ENCODE assay signal across 40 cellular contexts in genomic region chr11:113369411-113369810, GRCh38. TPM values are rescaled to one million over a fixed set of nuclear protein-coding genes. Genes with fewer than 3 reads are reported as not detected.
A peak's percentile ranks its signal among the peaks of the same experiment; 100 is the strongest.
DNase-seq lines count a peak whose midpoint lies in the region; ATAC-seq and TF ChIP-seq lines count a peak whose summit lies in the region.
"Had no signal": no experiment of that assay in that cellular context is flagged by ENCODE, and none has a peak within 500 bp of the region (broad histone marks: within the 10 kb centered on the region; RNA-seq: fewer than 3 reads in every experiment).

No MANE protein-coding gene starts in this region.

- no peak overlapping the region for H3K56ac ChIP-seq in mesendoderm (ENCODE audit: low read length)

- H3K27me3 Mint-ChIP-seq in MCF 10A (ENCODE audit: insufficient read depth, unreplicated experiment) (no peaks in the 10 kb centered on the region), endodermal cell (ENCODE audit: insufficient read depth) (peaks cover 66% of the 10 kb centered on the region)
- H3K27me3 Mint-ChIP-seq: B cell; CD4-positive, alpha-beta memory T cell; CD4-positive, alpha-beta T cell; CD4-positive, CD25-positive, alpha-beta regulatory T cell; CD8-positive, alpha-beta memory T cell had no signal

- H3K27me3 ChIP-seq in mammary epithelial cell (ENCODE audit: insufficient read depth, low read length), result no peaks in the 10 kb centered on the region
- peaks cover 44% of the 10 kb centered on the region for H3K27me3 ChIP-seq in endodermal cell (ENCODE audit: control insufficient read depth, insufficient read depth, low read length, poor library complexity, severe bottlenecking)
- no peaks in the 10 kb centered on the region for H3K27me3 ChIP-seq in mesendoderm (ENCODE audit: insufficient read depth, low read length, poor library complexity)
- H3K27me3 ChIP-seq: BE2C had no signal

- no peak overlapping the region for H4K8ac ChIP-seq in mesendoderm (ENCODE audit: low read depth, low read length)

- H3K4me1 Mint-ChIP-seq in MCF 10A (ENCODE audit: insufficient read depth, unreplicated experiment) (peaks cover 26% of the 10 kb centered on the region), endodermal cell (peaks cover 48% of the 10 kb centered on the region)
- H3K4me1 Mint-ChIP-seq in stimulated activated effector memory CD8-positive, alpha-beta T cell treated with anti-CD3 and anti-CD28 coated beads, Interleukin-12 subunit alpha, Interleukin-12 subunit beta, amount 100 ng/mL, for 72 hours, result peaks cover 15% of the 10 kb centered on the region
- H3K4me1 Mint-ChIP-seq: B cell, CD14-positive monocyte had no signal

- H3K27ac ChIP-seq in mammary epithelial cell (ENCODE audit: insufficient read depth, low read depth, low read length) (no peak overlapping the region), endodermal cell (ENCODE audit: low read depth, low read length) (no peak overlapping the region), mesendoderm (ENCODE audit: low read depth, low read length) (no peak overlapping the region)
- H3K27ac ChIP-seq: 22Rv1; A549; BLaER1; BLaER1 treated with 17β-estradiol and CSF1 and Interleukin-3, amounts not matched to agents 10 nM and 100 nM; C4-2B had no signal

- H3K79me1 ChIP-seq in mesendoderm (ENCODE audit: low read length), result no peaks in the 10 kb centered on the region

- H2AK5ac ChIP-seq in mesendoderm (ENCODE audit: low read length), result no peak overlapping the region

- no peak overlapping the region for H3K4me2 ChIP-seq in mammary epithelial cell (ENCODE audit: insufficient read depth, low read depth, low read length)
- H3K4me2 ChIP-seq in mesendoderm (ENCODE audit: low read length), result no peak overlapping the region
- H3K4me2 ChIP-seq: A549; BLaER1; BLaER1 treated with 17β-estradiol and CSF1 and Interleukin-3, amounts not matched to agents 10 nM and 100 nM had no signal

- no peak overlapping the region for H3K23ac ChIP-seq in mesendoderm (ENCODE audit: low read length)

- H3K9ac ChIP-seq in mammary epithelial cell (ENCODE audit: insufficient read depth, low read length) (no peak overlapping the region), endodermal cell (ENCODE audit: extremely low read depth, low read length, poor library complexity, severe bottlenecking) (no peak overlapping the region), mesendoderm (ENCODE audit: low read length) (no peak overlapping the region)
- H3K9ac ChIP-seq: BLaER1; BLaER1 treated with 17β-estradiol and CSF1 and Interleukin-3, amounts not matched to agents 10 nM and 100 nM had no signal

- peak overlapping the region; percentile 75 for H3K27ac Mint-ChIP-seq in MCF 10A (ENCODE audit: low read depth, unreplicated experiment)
- H3K27ac Mint-ChIP-seq in endodermal cell, result peak overlapping the region; percentile 89
- H3K27ac Mint-ChIP-seq in stimulated activated effector memory CD8-positive, alpha-beta T cell treated with anti-CD3 and anti-CD28 coated beads, Interleukin-12 subunit alpha, Interleukin-12 subunit beta, amount 100 ng/mL, for 72 hours, result peak overlapping the region; percentile 38
- H3K27ac Mint-ChIP-seq: B cell; CD14-positive monocyte; CD4-positive, alpha-beta T cell; CD8-positive, alpha-beta memory T cell; CD8-positive, alpha-beta T cell had no signal

- H3K79me2 ChIP-seq in mammary epithelial cell (ENCODE audit: insufficient read depth, low read length), result no peaks in the 10 kb centered on the region
- no peaks in the 10 kb centered on the region for H3K79me2 ChIP-seq in mesendoderm (ENCODE audit: control insufficient read depth, insufficient read depth, low read length)

- H3K36me3 ChIP-seq in mammary epithelial cell (ENCODE audit: insufficient read depth, low read length) (peaks cover 11% of the 10 kb centered on the region), endodermal cell (ENCODE audit: control insufficient read depth, insufficient read depth, low read length) (no peaks in the 10 kb centered on the region), mesendoderm (ENCODE audit: control insufficient read depth, insufficient read depth, low read length) (no peaks in the 10 kb centered on the region)
- H3K36me3 ChIP-seq: BE2C; BLaER1; BLaER1 treated with 17β-estradiol and CSF1 and Interleukin-3, amounts not matched to agents 10 nM and 100 nM had no signal

- no peak overlapping the region for H4K5ac ChIP-seq in mesendoderm (ENCODE audit: low read length)

- in situ Hi-C loops in mammary epithelial cell (cut with MboI; ENCODE audit: low sequenced_read_pairs in 2 of 2) (no loop called here), GM13977 (cut with MboI; ENCODE audit: low pct_unique_long_range_greater_than_20kb, low sequenced_read_pairs, unreplicated experiment) (no loop called here)

- ATAC-seq in stimulated activated effector memory CD8-positive, alpha-beta T cell treated with anti-CD3 and anti-CD28 coated beads, Interleukin-12 subunit alpha, Interleukin-12 subunit beta, amount 100 ng/mL, for 72 hours, result no peak
- no peak for ATAC-seq in HG03159 (IDR thresholded peaks at IDR 0.05; ENCODE audit: unreplicated experiment)
- ATAC-seq: A549; CD8-positive, alpha-beta T cell had no signal

- no peak overlapping the region for H2BK5ac ChIP-seq in mesendoderm (ENCODE audit: low read length)

- no peaks in the 10 kb centered on the region for H4K20me1 ChIP-seq in mammary epithelial cell (ENCODE audit: insufficient read depth, low read length)
- H4K20me1 ChIP-seq: BLaER1 had no signal

- H3K4me3 ChIP-seq in mammary epithelial cell (replicated peaks in 1 of 3; ENCODE audit: insufficient read depth in 1 of 3, low read depth in 2 of 3, low read length in 3 of 3) (no peak overlapping the region), endodermal cell (ENCODE audit: low read length) (no peak overlapping the region), mesendoderm (ENCODE audit: low read length) (no peak overlapping the region)
- H3K4me3 ChIP-seq: A549; BLaER1; BLaER1 treated with 17β-estradiol and CSF1 and Interleukin-3, amounts not matched to agents 10 nM and 100 nM had no signal

- H3K9me3 Mint-ChIP-seq in MCF 10A (ENCODE audit: unreplicated experiment) (no peaks in the 10 kb centered on the region), endodermal cell (no peaks in the 10 kb centered on the region)
- no peaks in the 10 kb centered on the region for H3K9me3 Mint-ChIP-seq in stimulated activated effector memory CD8-positive, alpha-beta T cell treated with anti-CD3 and anti-CD28 coated beads, Interleukin-12 subunit alpha, Interleukin-12 subunit beta, amount 100 ng/mL, for 72 hours
- H3K9me3 Mint-ChIP-seq: CD4-positive, alpha-beta memory T cell; CD4-positive, alpha-beta T cell; CD4-positive, CD25-positive, alpha-beta regulatory T cell; CD8-positive, alpha-beta memory T cell; CD8-positive, alpha-beta T cell had no signal

- H3K4me1 ChIP-seq in mammary epithelial cell (ENCODE audit: insufficient read depth, low read length) (peaks cover 46% of the 10 kb centered on the region), endodermal cell (ENCODE audit: control insufficient read depth, insufficient read depth, low read length) (peaks cover 18% of the 10 kb centered on the region), mesendoderm (ENCODE audit: control insufficient read depth, low read depth, low read length) (peaks cover 8% of the 10 kb centered on the region)
- H3K4me1 ChIP-seq: A549, BE2C, Caco-2 had no signal

- H3K4me3 Mint-ChIP-seq in MCF 10A (ENCODE audit: unreplicated experiment), result no peak overlapping the region
- H3K4me3 Mint-ChIP-seq in endodermal cell, result peak overlapping the region; percentile 9
- H3K4me3 Mint-ChIP-seq in stimulated activated effector memory CD8-positive, alpha-beta T cell treated with anti-CD3 and anti-CD28 coated beads, Interleukin-12 subunit alpha, Interleukin-12 subunit beta, amount 100 ng/mL, for 72 hours, result no peak overlapping the region
- H3K4me3 Mint-ChIP-seq: B cell; CD14-positive monocyte; CD4-positive, alpha-beta memory T cell; CD4-positive, alpha-beta T cell; CD4-positive, CD25-positive, alpha-beta regulatory T cell; CD8-positive, alpha-beta memory T cell; CD8-positive, alpha-beta T cell had no signal

- CTCF ChIA-PET in MCF 10A (lab: Yijun Ruan, JAX), result no interaction called here
- CTCF ChIA-PET in mammary epithelial cell (lab: Charles Lee; ENCODE audit: low non-redundant PET), result no interaction called here

- dilution Hi-C loops in mammary epithelial cell (cut with HindIII; ENCODE audit: low sequenced_read_pairs), result no loop called here

- H3K18ac ChIP-seq in mesendoderm (ENCODE audit: low read length), result no peak overlapping the region

- BruUV-seq in MCF 10A (replicated peaks; lab: Mats Ljungman, UMichigan), result no TSS peak
- BruUV-seq in mammary epithelial cell (replicated peaks; lab: Mats Ljungman, UMichigan), result no TSS peak

- H2AFZ ChIP-seq in mammary epithelial cell (ENCODE audit: low read depth, low read length), result no peak overlapping the region

- no peak overlapping the region for H2BK120ac ChIP-seq in mesendoderm (ENCODE audit: low read depth, low read length)

- no peak overlapping the region for H2BK15ac ChIP-seq in mesendoderm (replicated peaks; ENCODE audit: low read depth)

- POLR2A ChIA-PET in MCF 10A (lab: Yijun Ruan, JAX), result no interaction called here

- DNase-seq in MCF 10A (ENCODE audit: unreplicated experiment), result no peak
- no peak for DNase-seq in mammary epithelial cell
- DNase-seq in endodermal cell, result peak; percentile 74
- peak; percentile 78 for DNase-seq in mesendoderm
- no peak for DNase-seq in stimulated activated effector memory CD8-positive, alpha-beta T cell treated with anti-CD3 and anti-CD28 coated beads, Interleukin-12 subunit alpha, Interleukin-12 subunit beta, amount 100 ng/mL, for 72 hours (ENCODE audit: low spot score in 2 of 2)
- DNase-seq in GM13977 (ENCODE audit: low spot score), result no peak
- DNase-seq in activated CD4-positive, CD25-positive, alpha-beta regulatory T cell (lab: John Stamatoyannopoulos, UW), result no peak
- DNase-seq: 8988T; ACHN; AML-193; BE2C; C1 segment of cervical spinal cord; Caco-2; Calu3; CD4-positive, alpha-beta memory T cell; CD4-positive, alpha-beta T cell; CD4-positive, CD25-positive, alpha-beta regulatory T cell; CD8-positive, alpha-beta memory T cell; CD8-positive, alpha-beta T cell; COR-L47; DMS 273 treated with DMSO at 0.1 percent for 48 hours; DMS153; DMS53; DMS79; DMS79 treated with DMSO at 0.1 percent for 48 hours; DND-41; EL had no signal

- WGBS in mammary epithelial cell (ENCODE audit: low coverage, missing lambda C conversion rate), result 74% methylated on average over 3 of the region's 3 CpGs
- WGBS in endodermal cell (ENCODE audit: insufficient coverage in 1 of 2, insufficient read length in 1 of 2), 2 experiments, result 38% methylated on average over 3 of the region's 3 CpGs; no CpG with 5 or more reads in 1 of the 2 experiments
- no CpG with 5 or more reads among the region's 3 CpGs for WGBS in mesendoderm (ENCODE audit: extremely low coverage, insufficient coverage, low lambda C conversion rate)

- no peak for TF ChIP-seq CTCF in MCF 10A (IDR thresholded peaks at IDR 0.05; ENCODE audit: unreplicated experiment)
- TF ChIP-seq CTCF in mammary epithelial cell (conservative IDR thresholded peaks at IDR 0.05 in 1 of 2, IDR thresholded peaks at IDR 0.05 in 1 of 2; ENCODE audit: extremely low read depth in 1 of 2, insufficient read depth in 1 of 2, low read depth in 1 of 2, low read length in 2 of 2), result no peak
- no peak for TF ChIP-seq CTCF in endodermal cell (conservative IDR thresholded peaks at IDR 0.05)
- TF ChIP-seq CTCF in GM13977 (IDR thresholded peaks at IDR 0.05; ENCODE audit: extremely low read depth, insufficient read depth, missing control alignments), result no peak

- H3K36me3 Mint-ChIP-seq in MCF 10A (ENCODE audit: insufficient read depth, unreplicated experiment) (peaks cover 24% of the 10 kb centered on the region), endodermal cell (ENCODE audit: low read depth) (peaks cover 4% of the 10 kb centered on the region)
- H3K36me3 Mint-ChIP-seq in stimulated activated effector memory CD8-positive, alpha-beta T cell treated with anti-CD3 and anti-CD28 coated beads, Interleukin-12 subunit alpha, Interleukin-12 subunit beta, amount 100 ng/mL, for 72 hours, result peaks cover 5% of the 10 kb centered on the region
- H3K36me3 Mint-ChIP-seq: CD14-positive monocyte had no signal

- H3K9me3 ChIP-seq in mammary epithelial cell (replicated peaks; ENCODE audit: insufficient read depth, low read length) (no peaks in the 10 kb centered on the region), endodermal cell (ENCODE audit: control insufficient read depth, low read length) (no peaks in the 10 kb centered on the region)
- H3K9me3 ChIP-seq: A549; BE2C; BLaER1; BLaER1 treated with 17β-estradiol and CSF1 and Interleukin-3, amounts not matched to agents 10 nM and 100 nM; Caco-2 had no signal

- H3K4ac ChIP-seq in mesendoderm (ENCODE audit: low read depth, low read length), result no peak overlapping the region

- intact Hi-C loops in MCF 10A (cut with micrococcal nuclease) (no loop called here), mammary epithelial cell (cut with micrococcal nuclease) (no loop called here)

RNA-seq across cellular contexts. Expression of gene ANKK1, which starts 18.2 kb away (rescaled TPM):
- total RNA-seq in MCF 10A (2022) (0.47 and 1.3 TPM in 2 replicates), mammary epithelial cell (1 to 10 TPM; 1.5 to 2.3 TPM), endodermal cell (not detected)
- polyA plus RNA-seq in mammary epithelial cell, result 2.5 TPM
- 4.5 TPM for polyA minus RNA-seq in mammary epithelial cell
- 0.11 TPM for polyA plus RNA-seq in endodermal cell (2013, experiment 1 of 2)
- polyA plus RNA-seq in endodermal cell (2013, experiment 2 of 2), result 0.17 TPM
- 0.04 TPM for polyA plus RNA-seq in mesendoderm (2013, experiment 1 of 2)
- 0.04 TPM for polyA plus RNA-seq in mesendoderm (2013, experiment 2 of 2)
- total RNA-seq: A172, Daoy had no signal
- polyA plus RNA-seq: AG04450, BJ had no signal

RNA-seq across cellular contexts. Expression of gene TTC12, which starts 55.0 kb away (rescaled TPM):
- 30.5 and 41.3 TPM in 2 replicates for total RNA-seq in MCF 10A (2022)
- 10 to 100 TPM; 32.5 to 36.5 TPM for total RNA-seq in mammary epithelial cell
- polyA plus RNA-seq in mammary epithelial cell, result 23.8 TPM
- polyA minus RNA-seq in mammary epithelial cell, result 98.7 TPM
- total RNA-seq in endodermal cell, result 10 to 100 TPM; 19.5 to 26.7 TPM
- polyA plus RNA-seq in endodermal cell (2013, experiment 1 of 2), result 10.1 TPM
- polyA plus RNA-seq in endodermal cell (2013, experiment 2 of 2), result 12.0 TPM
- polyA plus RNA-seq in mesendoderm (2013, experiment 1 of 2), result 5.7 TPM
- polyA plus RNA-seq in mesendoderm (2013, experiment 2 of 2), result 5.0 TPM
- total RNA-seq: A673 had no signal

Comparison
In these comparisons a context has a peak if more than half of its experiments do, and no peak if none do; other contexts are left out.
1. DNase-seq: peak in endodermal cell (single experiment) and mesendoderm (single experiment); none in MCF 10A (single experiment), mammary epithelial cell (single experiment), stimulated activated effector memory CD8-positive, alpha-beta T cell treated with anti-CD3 and anti-CD28 coated beads, Interleukin-12 subunit alpha, Interleukin-12 subunit beta, amount 100 ng/mL, for 72 hours (0 of 2), GM13977 (single experiment) and activated CD4-positive, CD25-positive, alpha-beta regulatory T cell (0 of 4).
2. H3K27ac Mint-ChIP-seq: peak in every context shown above with its lines; median percentile 89 in endodermal cell; 75 in MCF 10A; 38 in stimulated activated effector memory CD8-positive, alpha-beta T cell treated with anti-CD3 and anti-CD28 coated beads, Interleukin-12 subunit alpha, Interleukin-12 subunit beta, amount 100 ng/mL, for 72 hours.